Comparison of ENCODE assay signal across 10 cellular contexts in genomic region chr11:5115339-5115738, GRCh38. TPM values are rescaled to one million over a fixed set of nuclear protein-coding genes. Genes with fewer than 3 reads are reported as not detected.
"Had no signal": no experiment of that assay in that cellular context is flagged by ENCODE, and none has a peak within 500 bp of the region (broad histone marks: within the 10 kb centered on the region; RNA-seq: fewer than 3 reads in every experiment).

No MANE protein-coding gene starts in this region.

- FAIRE-seq: H1, HTR-8/SVneo had no signal

- H3K4me2 ChIP-seq: GM23338 had no signal

- H3K4me1 ChIP-seq: HAP-1 had no signal

- H3K4me3 ChIP-seq: GM23338, HAP-1 had no signal

- DNase-seq: H7, HFFc6, Kasumi-1, KG1 had no signal

- H3K9me3 ChIP-seq: HAP-1 had no signal

- ATAC-seq: GM23338, HCT116 had no signal

RNA-seq across cellular contexts. Expression of gene OR52A5, which starts 22.8 kb away (rescaled TPM):
- polyA plus RNA-seq: IgD-negative memory B cell had no signal

RNA-seq across cellular contexts. Expression of gene OR52A1, which starts 39.2 kb away (rescaled TPM):
- polyA plus RNA-seq: IgD-negative memory B cell had no signal

RNA-seq across cellular contexts. Expression of gene OR52E1, which starts 46.0 kb away (rescaled TPM):
- polyA plus RNA-seq: GM23338, H1, IgD-negative memory B cell had no signal

RNA-seq across cellular contexts. Expression of gene OR52E2, which starts 55.9 kb away (rescaled TPM):
- polyA plus RNA-seq: GM23338, H1, IgD-negative memory B cell had no signal
